Comparison of ENCODE assay signal across 8 cellular contexts in the genomic region with DNA sequence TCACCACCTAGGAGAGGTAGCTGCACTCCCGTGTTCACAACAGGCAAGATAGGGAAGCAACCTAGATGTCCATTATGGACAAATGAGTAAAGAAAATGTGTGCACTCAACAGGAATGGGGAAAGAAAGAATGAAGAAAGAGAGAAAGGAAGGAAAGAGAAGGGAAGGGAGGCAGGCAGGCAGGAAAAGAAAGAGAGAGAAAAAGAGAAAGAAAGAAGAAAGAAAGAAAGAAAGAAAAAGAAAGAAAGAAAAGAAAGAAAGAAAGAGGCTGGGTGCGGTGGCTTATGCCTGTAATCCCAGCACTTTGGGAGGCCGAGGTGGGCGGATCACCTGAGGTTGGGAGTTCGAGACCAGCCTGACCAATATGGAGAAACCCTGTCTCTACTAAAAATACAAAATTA. TPM values are rescaled to one million over a fixed set of nuclear protein-coding genes. Genes with fewer than 3 reads are reported as not detected.
DNase-seq lines count a peak whose midpoint lies in the region; ATAC-seq, FAIRE-seq and TF ChIP-seq lines count a peak whose summit lies in the region.
"Not testable (repeated sequence)": the region's sequence is repeated elsewhere in the genome, so short reads cannot be mapped to it uniquely, and the experiment has no call there.

No MANE protein-coding gene starts in this region.

- H2BK5ac ChIP-seq in H1 (ENCODE audit: low read depth, low read length): not testable (repeated sequence)

- TF ChIP-seq POLR2A in H1 (IDR thresholded peaks at IDR 0.05; ENCODE audit: control extremely low read depth in 1 of 2, low read depth in 2 of 2, low read length in 2 of 2): not testable (repeated sequence)

- H3K27ac ChIP-seq in C4-2B (peak overlapping the region; percentile 77), PC-3 (ENCODE audit: low read length) (peak overlapping the region; percentile 95), kidney (ENCODE audit: low read depth in 2 of 2, low read length in 2 of 2) (peak overlapping the region; percentile 82 to 84), skin epidermis (peak overlapping the region in 20 of 21 experiments; percentile 48 to 98 (median 85)), upper lobe of right lung (peak overlapping the region; percentile 66)
- not testable (repeated sequence) for H3K27ac ChIP-seq in H1 (ENCODE audit: low read depth, low read length)

- not testable (repeated sequence) for H3K14ac ChIP-seq in H1 (ENCODE audit: insufficient read length)

- H2BK120ac ChIP-seq in H1 (replicated peaks; ENCODE audit: low read depth, low read length): not testable (repeated sequence)

- H3K4me1 ChIP-seq in PC-3 (ENCODE audit: insufficient read depth, low read length) (peaks cover 54% of the 10 kb centered on the region), H1 (replicated peaks in 1 of 4; ENCODE audit: control insufficient read depth in 3 of 4, insufficient read depth in 4 of 4, low read length in 3 of 4) (peaks cover 3 to 11% (median 5%) of the 10 kb centered on the region in 4 experiments; a peak in 6 of 7 replicates), kidney (ENCODE audit: control insufficient read depth in 1 of 2, insufficient read depth in 1 of 2, low read depth in 1 of 2, low read length in 2 of 2) (peaks cover 49 to 57% of the 10 kb centered on the region in 2 donors), upper lobe of right lung (peaks cover 66% of the 10 kb centered on the region)

- H3K56ac ChIP-seq in H1 (replicated peaks; ENCODE audit: insufficient read length, low read depth, low read length): not testable (repeated sequence)

- H3K23me2 ChIP-seq in H1 (ENCODE audit: low read depth, low read length): not testable (repeated sequence)

- H3K79me1 ChIP-seq in H1 (ENCODE audit: low read depth, low read length): not testable (repeated sequence)

- not testable (repeated sequence) for H4K20me1 ChIP-seq in PC-3 (ENCODE audit: low read length); H1 (replicated peaks in 1 of 2; ENCODE audit: control insufficient read depth in 1 of 2, insufficient read depth in 2 of 2, low read length in 2 of 2)

- not testable (repeated sequence) for TF ChIP-seq RAD21 in H1 (IDR thresholded peaks at IDR 0.05 in 1 of 2, conservative IDR thresholded peaks at IDR 0.05 in 1 of 2; ENCODE audit: low read depth in 2 of 2, low read length in 2 of 2)

- H2BK12ac ChIP-seq in H1 (ENCODE audit: low read depth, low read length): not testable (repeated sequence)

- peak overlapping the region; percentile 38 for H3K4me3 Mint-ChIP-seq in activated T-helper 1 cell treated with anti-CD3 and anti-CD28 coated beads, Interleukin-12 subunit alpha, Interleukin-12 subunit beta, Interleukin-2, Interleukin-4 antibody, amounts not matched to agents 30 ng/mL and 10 ng/mL and 1 ng/mL, durations not matched to agents 14 hours and 24 hours and 36 hours
- not testable (repeated sequence) for H3K4me3 Mint-ChIP-seq in nephron progenitor cell

- not testable (repeated sequence) for H3K23ac ChIP-seq in H1 (ENCODE audit: insufficient read length)

- H3K9ac ChIP-seq in PC-3 (ENCODE audit: low read length): peak overlapping the region; percentile 61
- not testable (repeated sequence) for H3K9ac ChIP-seq in H1 (replicated peaks in 1 of 4; ENCODE audit: extremely low read depth in 1 of 4, low read depth in 3 of 4, low read length in 3 of 4)
- peak overlapping the region; percentile 2 to 62 for H3K9ac ChIP-seq in kidney (ENCODE audit: low read length in 2 of 2)

- H2BK15ac ChIP-seq in H1 (ENCODE audit: low read length): 0 out of 2 replicates have a peak overlapping the region, but pooled peaks have one; percentile 40

- TF ChIP-seq EP300 in H1 (IDR thresholded peaks at IDR 0.05; ENCODE audit: borderline replicate concordance in 1 of 2, low read depth in 2 of 2, low read length in 2 of 2): not testable (repeated sequence)

- not testable (repeated sequence) for H3K79me2 ChIP-seq in PC-3 (ENCODE audit: low read length); H1 (ENCODE audit: control insufficient read depth in 1 of 2, insufficient read depth in 2 of 2, low read length in 2 of 2)

- not testable (repeated sequence) for H3K4me3 ChIP-seq in PC-3 (ENCODE audit: low read length); H1 (ENCODE audit: extremely low read depth in 1 of 4, insufficient read depth in 2 of 4, low read depth in 3 of 4, low read length in 4 of 4); kidney (ENCODE audit: low read length in 2 of 2); skin epidermis; upper lobe of right lung

- not testable (repeated sequence) for H3K9me3 Mint-ChIP-seq in activated T-helper 1 cell treated with anti-CD3 and anti-CD28 coated beads, Interleukin-12 subunit alpha, Interleukin-12 subunit beta, Interleukin-2, Interleukin-4 antibody, amounts not matched to agents 30 ng/mL and 10 ng/mL and 1 ng/mL, durations not matched to agents 14 hours and 24 hours and 36 hours; nephron progenitor cell

- H4K8ac ChIP-seq in H1 (ENCODE audit: extremely low read depth, insufficient read depth, low read length): not testable (repeated sequence)

- not testable (repeated sequence) for TF ChIP-seq CTCF in C4-2B (conservative IDR thresholded peaks at IDR 0.05); PC-3 (conservative IDR thresholded peaks at IDR 0.05; ENCODE audit: low read depth, low read length); H1 (IDR thresholded peaks at IDR 0.05; ENCODE audit: control extremely low read depth in 1 of 3, insufficient read depth in 1 of 3, low read depth in 1 of 3, low read length in 3 of 3); kidney (IDR thresholded peaks at IDR 0.05; ENCODE audit: borderline replicate concordance, extremely low read depth, insufficient read depth); nephron progenitor cell (IDR thresholded peaks at IDR 0.05); upper lobe of right lung (IDR thresholded peaks at IDR 0.05)

- H3K36me3 Mint-ChIP-seq in activated T-helper 1 cell treated with anti-CD3 and anti-CD28 coated beads, Interleukin-12 subunit alpha, Interleukin-12 subunit beta, Interleukin-2, Interleukin-4 antibody, amounts not matched to agents 30 ng/mL and 10 ng/mL and 1 ng/mL, durations not matched to agents 14 hours and 24 hours and 36 hours (ENCODE audit: low read depth); nephron progenitor cell (ENCODE audit: low read depth): not testable (repeated sequence)

- H3K36me3 ChIP-seq in PC-3 (ENCODE audit: low read depth, low read length); H1 (ENCODE audit: control insufficient read depth in 2 of 4, insufficient read depth in 4 of 4, low read length in 3 of 4); kidney (ENCODE audit: control insufficient read depth in 1 of 2, insufficient read depth in 2 of 2, low read length in 2 of 2); upper lobe of right lung: not testable (repeated sequence)

- CTCF ChIA-PET in PC-3 (lab: Charles Lee): interaction anchor here (0.6 kb wide), 1 partner anchor 56 kb away, joined by 3 read pairs; no protein-coding TSS in a partner anchor
- CTCF ChIA-PET in H1 (lab: Charles Lee; ENCODE audit: partially characterized antibody): interaction anchor here (0.6 to 2.0 kb wide), 5 partner anchors 9 to 167 kb away, joined by 3 to 9 read pairs (median 5); no protein-coding TSS in a partner anchor

- H3K27me3 ChIP-seq in PC-3 (ENCODE audit: low read length); H1 (replicated peaks in 1 of 4; ENCODE audit: control insufficient read depth in 3 of 4, extremely low read depth in 1 of 4, insufficient read depth in 3 of 4, low read length in 3 of 4); upper lobe of right lung: not testable (repeated sequence)

- H3K4me1 Mint-ChIP-seq in activated T-helper 1 cell treated with anti-CD3 and anti-CD28 coated beads, Interleukin-12 subunit alpha, Interleukin-12 subunit beta, Interleukin-2, Interleukin-4 antibody, amounts not matched to agents 30 ng/mL and 10 ng/mL and 1 ng/mL, durations not matched to agents 14 hours and 24 hours and 36 hours (ENCODE audit: low read depth): peaks cover 30% of the 10 kb centered on the region
- H3K4me1 Mint-ChIP-seq in nephron progenitor cell: peaks cover 36% of the 10 kb centered on the region

- not testable (repeated sequence) for FAIRE-seq in H1 (lab: Jason Lieb, UNC); kidney (lab: Jason Lieb, UNC)

- H2AK5ac ChIP-seq in H1 (ENCODE audit: low read depth, low read length): not testable (repeated sequence)

- not testable (repeated sequence) for H2BK20ac ChIP-seq in H1 (ENCODE audit: low read length)

- DNase-seq in PC-3; activated T-helper 1 cell treated with anti-CD3 and anti-CD28 coated beads, Interleukin-12 subunit alpha, Interleukin-12 subunit beta, Interleukin-2, Interleukin-4 antibody, amounts not matched to agents 30 ng/mL and 10 ng/mL and 1 ng/mL, durations not matched to agents 14 hours and 24 hours and 36 hours (ENCODE audit: low spot score); H1 (ENCODE audit: low read depth in 1 of 2, low spot score in 2 of 2); kidney; nephron progenitor cell; upper lobe of right lung: not testable (repeated sequence)

- ATAC-seq in PC-3, upper lobe of right lung: not testable (repeated sequence)

- H4K91ac ChIP-seq in H1 (replicated peaks; ENCODE audit: insufficient read length, low read length): not testable (repeated sequence)

- BruUV-seq in PC-3 (replicated peaks; lab: Mats Ljungman, UMichigan): not testable (repeated sequence)

- H3K9me3 ChIP-seq in PC-3 (ENCODE audit: low read length); H1 (ENCODE audit: insufficient read depth in 2 of 2, low read depth in 1 of 2, low read length in 1 of 2); kidney (ENCODE audit: control insufficient read depth in 1 of 2, low read length in 2 of 2); upper lobe of right lung: not testable (repeated sequence)

- H3K4ac ChIP-seq in H1 (replicated peaks; ENCODE audit: insufficient read length, low read depth, low read length): not testable (repeated sequence)

- 94% methylated on average over 5 of the region's 5 CpGs; no CpG with 5 or more reads in 1 of the 2 experiments for WGBS in H1 (ENCODE audit: extremely low coverage in 1 of 2, insufficient coverage in 1 of 2, insufficient read length in 1 of 2, insufficient replicate concordance in 2 of 2, low coverage in 1 of 2, low lambda C conversion rate in 2 of 2, missing lambda C conversion rate in 1 of 2), 2 experiments

- not testable (repeated sequence) for H3K18ac ChIP-seq in H1 (ENCODE audit: extremely low read depth, low read length)

- not testable (repeated sequence) for H3K9me2 ChIP-seq in PC-3 (replicated peaks; ENCODE audit: low read length)

- H4K5ac ChIP-seq in H1 (ENCODE audit: insufficient read length, low read depth, low read length): not testable (repeated sequence)

- H3K4me2 ChIP-seq in PC-3 (ENCODE audit: low read length): peak overlapping the region; percentile 47; the same call in 1 of the 2 replicates
- H3K4me2 ChIP-seq in H1 (ENCODE audit: insufficient read depth in 1 of 2, low read depth in 2 of 2, low read length in 2 of 2): not testable (repeated sequence)

- POLR2A ChIA-PET in PC-3 (lab: Charles Lee; ENCODE audit: unreplicated experiment): not testable (repeated sequence)
- POLR2A ChIA-PET in H1 (lab: Charles Lee; ENCODE audit: partially characterized antibody): interaction anchor here (1.2 kb wide), 1 partner anchor 469 kb away, joined by 3 read pairs; no protein-coding TSS in a partner anchor

- not testable (repeated sequence) for H2AFZ ChIP-seq in PC-3 (ENCODE audit: low read length); H1 (ENCODE audit: low read length)

- not testable (repeated sequence) for H3K27me3 Mint-ChIP-seq in activated T-helper 1 cell treated with anti-CD3 and anti-CD28 coated beads, Interleukin-12 subunit alpha, Interleukin-12 subunit beta, Interleukin-2, Interleukin-4 antibody, amounts not matched to agents 30 ng/mL and 10 ng/mL and 1 ng/mL, durations not matched to agents 14 hours and 24 hours and 36 hours (ENCODE audit: insufficient read depth); nephron progenitor cell (ENCODE audit: low read depth, poor library complexity)

- intact Hi-C loops in PC-3 (cut with micrococcal nuclease): loop anchor here (5.0 kb wide), 1 partner anchor 233 kb away; no protein-coding TSS in a partner anchor
- intact Hi-C loops in activated T-helper 1 cell treated with anti-CD3 and anti-CD28 coated beads, Interleukin-12 subunit alpha, Interleukin-12 subunit beta, Interleukin-2, Interleukin-4 antibody, amounts not matched to agents 30 ng/mL and 10 ng/mL and 1 ng/mL, durations not matched to agents 14 hours and 24 hours and 36 hours (cut with micrococcal nuclease): loop anchor here (10.0 kb wide), 1 partner anchor 965 kb away; no protein-coding TSS in a partner anchor
- intact Hi-C loops in kidney (cut with DNase I): loop anchor here (10.0 kb wide), 1 partner anchor 475 kb away; no protein-coding TSS in a partner anchor
- intact Hi-C loops in upper lobe of right lung (cut with DNase I): loop anchor here (5.0 to 10.0 kb wide), 2 partner anchors 215 to 488 kb away; no protein-coding TSS in a partner anchor

- peaks cover 12% of the 10 kb centered on the region for H3F3A ChIP-seq in PC-3 (ENCODE audit: low read length, unreplicated experiment)

- not testable (repeated sequence) for H3K27ac Mint-ChIP-seq in activated T-helper 1 cell treated with anti-CD3 and anti-CD28 coated beads, Interleukin-12 subunit alpha, Interleukin-12 subunit beta, Interleukin-2, Interleukin-4 antibody, amounts not matched to agents 30 ng/mL and 10 ng/mL and 1 ng/mL, durations not matched to agents 14 hours and 24 hours and 36 hours
- peak overlapping the region; percentile 2 for H3K27ac Mint-ChIP-seq in nephron progenitor cell

RNA-seq across cellular contexts. Expression of gene TOMM20, which starts 48.4 kb away (rescaled TPM):
- total RNA-seq in PC-3 (2014; rRNA removed): 45.2 and 48.0 TPM in 2 replicates
- total RNA-seq in activated T-helper 1 cell treated with anti-CD3 and anti-CD28 coated beads, Interleukin-12 subunit alpha, Interleukin-12 subunit beta, Interleukin-2, Interleukin-4 antibody, amounts not matched to agents 30 ng/mL and 10 ng/mL and 1 ng/mL, durations not matched to agents 14 hours and 24 hours and 36 hours: 112 and 137 TPM in 2 replicates
- total RNA-seq in H1 (2021; fragmentation: NEBNext Ultra II Directional; extraction: Animal tissue kit (Norgen Biotek cat#: 25700)): 151 and 168 TPM in 2 replicates
- 47.7 and 71.4 TPM in 2 replicates for polyA plus RNA-seq in H1 (2011; rRNA removed)
- polyA plus RNA-seq in H1 (2011; cell fraction: cytosol; rRNA removed): 86.5 TPM
- polyA plus RNA-seq in H1 (2011; cell fraction: nucleus; rRNA removed): 36.5 TPM
- 133 to 185 TPM (median 146 TPM) in 4 replicates for polyA plus RNA-seq in H1 (2012, experiment 1 of 2)
- 19.4 TPM for polyA plus RNA-seq in H1 (2012, experiment 2 of 2)
- 134 TPM for polyA plus RNA-seq in H1 (2013, experiment 1 of 2)
- polyA plus RNA-seq in H1 (2013, experiment 2 of 2): 156 TPM
- polyA minus RNA-seq in H1 (2011; rRNA and poly(A)+ RNA removed): 74.6 and 94.4 TPM in 2 replicates
- 67.5 TPM for polyA minus RNA-seq in H1 (2011; cell fraction: cytosol; rRNA and poly(A)+ RNA removed)
- 68.5 TPM for polyA minus RNA-seq in H1 (2011; cell fraction: nucleus; rRNA and poly(A)+ RNA removed)
- total RNA-seq in kidney: 102 TPM
- polyA plus RNA-seq in kidney (ENCODE audit: insufficient read depth, low read depth, low replicate concordance): 96.4 TPM
- 87.4 TPM for total RNA-seq in upper lobe of right lung
